Comparison of ENCODE assay signal across 8 cellular contexts in genomic region chr4:122764808-122765189, GRCh38. TPM values are rescaled to one million over a fixed set of nuclear protein-coding genes. Genes with fewer than 3 reads are reported as not detected.
DNase-seq lines count a peak whose midpoint lies in the region; ATAC-seq, FAIRE-seq and TF ChIP-seq lines count a peak whose summit lies in the region.

No MANE protein-coding gene starts in this region.

- peak; percentile 95 for ATAC-seq in GM18858 (IDR thresholded peaks at IDR 0.05; ENCODE audit: unreplicated experiment)
- peak; percentile 86 for ATAC-seq in HG02642 (IDR thresholded peaks at IDR 0.05; ENCODE audit: poor library complexity, unreplicated experiment)
- ATAC-seq in gastroesophageal sphincter = no peak

- H3K4me1 ChIP-seq in OCI-LY3 (ENCODE audit: low read length) = peaks cover 23% of the 10 kb centered on the region
- peaks cover 0 to 4% of the 10 kb centered on the region in 2 donors for H3K4me1 ChIP-seq in kidney (ENCODE audit: control insufficient read depth in 1 of 2, insufficient read depth in 1 of 2, low read depth in 1 of 2, low read length in 2 of 2)
- no peaks in the 10 kb centered on the region for H3K4me1 ChIP-seq in gastroesophageal sphincter

- WGBS in gastroesophageal sphincter (ENCODE audit: low coverage in 1 of 2), 2 donors = 62 to 83% methylated on average over 1 of the region's 1 CpG

- no peak for DNase-seq in kidney
- DNase-seq in HUDEP-2 (lab: John Stamatoyannopoulos, UW; ENCODE audit: unreplicated experiment in 76 of 76) = no peak
- DNase-seq in NCI-H2107 treated with DMSO at 0.1 percent for 48 hours (lab: John Stamatoyannopoulos, UW; ENCODE audit: unreplicated experiment) = no peak
- DNase-seq in SHP77 (lab: John Stamatoyannopoulos, UW) = no peak

- FAIRE-seq in kidney (lab: Jason Lieb, UNC) = peak; percentile 6

- no peaks in the 10 kb centered on the region for H3K27me3 ChIP-seq in OCI-LY3 (ENCODE audit: low read depth, low read length)
- H3K27me3 ChIP-seq in gastroesophageal sphincter = no peaks in the 10 kb centered on the region

- H3K27ac ChIP-seq in OCI-LY3 (ENCODE audit: low read length) = no peak overlapping the region
- H3K27ac ChIP-seq in kidney (ENCODE audit: low read depth in 2 of 2, low read length in 2 of 2) = no peak overlapping the region
- H3K27ac ChIP-seq in gastroesophageal sphincter = no peak overlapping the region

- H3K79me2 ChIP-seq in OCI-LY3 (ENCODE audit: low read length) = no peaks in the 10 kb centered on the region

- H3K9ac ChIP-seq in OCI-LY3 (ENCODE audit: low read length) (no peak overlapping the region), kidney (ENCODE audit: low read length in 2 of 2) (no peak overlapping the region)

- no peaks in the 10 kb centered on the region for H4K20me1 ChIP-seq in OCI-LY3 (ENCODE audit: insufficient read depth, low read length)

- no peaks in the 10 kb centered on the region for H3K36me3 ChIP-seq in OCI-LY3 (replicated peaks; ENCODE audit: low read depth, low read length)
- no peaks in the 10 kb centered on the region for H3K36me3 ChIP-seq in kidney (ENCODE audit: control insufficient read depth in 1 of 2, insufficient read depth in 2 of 2, low read length in 2 of 2)
- H3K36me3 ChIP-seq in gastroesophageal sphincter = no peaks in the 10 kb centered on the region

- TF ChIP-seq CTCF in OCI-LY3 (IDR thresholded peaks at IDR 0.05; ENCODE audit: low read depth, low read length) (no peak), kidney (IDR thresholded peaks at IDR 0.05; ENCODE audit: borderline replicate concordance, extremely low read depth, insufficient read depth) (no peak), gastroesophageal sphincter (IDR thresholded peaks at IDR 0.05) (no peak)

- intact Hi-C loops in kidney (cut with DNase I) = no loop called here

- H3K4me3 ChIP-seq in OCI-LY3 (ENCODE audit: low read length) = peak overlapping the region; percentile 18; the same call in 1 of the 2 replicates
- H3K4me3 ChIP-seq in kidney (ENCODE audit: low read length in 2 of 2) = no peak overlapping the region
- H3K4me3 ChIP-seq in gastroesophageal sphincter = no peak overlapping the region

- H3K4me2 ChIP-seq in OCI-LY3 (ENCODE audit: low read length) = peak overlapping the region; percentile 60

- no peak for TF ChIP-seq EP300 in gastroesophageal sphincter (IDR thresholded peaks at IDR 0.05)

- H2AFZ ChIP-seq in OCI-LY3 (ENCODE audit: low read depth, low read length) = no peak overlapping the region

- TF ChIP-seq POLR2A in gastroesophageal sphincter (IDR thresholded peaks at IDR 0.05) = no peak

- H3K9me3 ChIP-seq in OCI-LY3 (ENCODE audit: insufficient read depth, low read length) = no peaks in the 10 kb centered on the region
- no peaks in the 10 kb centered on the region for H3K9me3 ChIP-seq in kidney (ENCODE audit: control insufficient read depth in 1 of 2, low read length in 2 of 2)
- H3K9me3 ChIP-seq in gastroesophageal sphincter = no peaks in the 10 kb centered on the region

RNA-seq across cellular contexts. Expression of gene BBS12, which starts 32.3 kb away (rescaled TPM):
- total RNA-seq in kidney = 9.9 TPM
- 8.3 TPM for polyA plus RNA-seq in kidney (ENCODE audit: insufficient read depth, low read depth, low replicate concordance)
- total RNA-seq in gastroesophageal sphincter = 1 to 10 TPM; 4.7 to 7.3 (median 5.9) TPM
